In genomic region chr14:50343424-50343823, GRCh38 we compare ENCODE assay signal across 11 cellular contexts. TPM values are rescaled to one million over a fixed set of nuclear protein-coding genes. Genes with fewer than 3 reads are reported as not detected.
DNase-seq lines count a peak whose midpoint lies in the region; FAIRE-seq and TF ChIP-seq lines count a peak whose summit lies in the region.
"Had no signal": no experiment of that assay in that cellular context is flagged by ENCODE, and none has a peak within 500 bp of the region (broad histone marks: within the 10 kb centered on the region; RNA-seq: fewer than 3 reads in every experiment).

No MANE protein-coding gene starts in this region.

- H3K4me2 ChIP-seq in astrocyte (ENCODE audit: low read length) = no peak overlapping the region

- TF ChIP-seq POLR2A in GM12891 (IDR thresholded peaks at IDR 0.05; ENCODE audit: low read depth, low read length) = no peak

- no peak overlapping the region for H3K4me3 Mint-ChIP-seq in astrocyte (ENCODE audit: unreplicated experiment)
- H3K4me3 Mint-ChIP-seq in osteocyte (ENCODE audit: unreplicated experiment) = no peak overlapping the region
- H3K4me3 Mint-ChIP-seq: activated naive CD4-positive, alpha-beta T cell treated with anti-CD3 and anti-CD28 coated beads for 36 hours had no signal

- peaks cover 3% of the 10 kb centered on the region for H3K36me3 Mint-ChIP-seq in astrocyte (ENCODE audit: low read depth, unreplicated experiment)
- H3K36me3 Mint-ChIP-seq in osteocyte (ENCODE audit: unreplicated experiment) = no peaks in the 10 kb centered on the region

- no peak overlapping the region for H2AFZ ChIP-seq in astrocyte (ENCODE audit: low read depth, low read length)

- H4K20me1 ChIP-seq in astrocyte (ENCODE audit: insufficient read depth, low read length) = no peaks in the 10 kb centered on the region

- H3K9me3 ChIP-seq in left ventricle myocardium inferior (replicated peaks) = no peaks in the 10 kb centered on the region
- no peaks in the 10 kb centered on the region for H3K9me3 ChIP-seq in astrocyte (ENCODE audit: insufficient read depth, low read depth, low read length)
- H3K9me3 ChIP-seq: heart left ventricle, upper lobe of right lung had no signal

- no peaks in the 10 kb centered on the region for H3K79me2 ChIP-seq in astrocyte (ENCODE audit: insufficient read depth, low read length)

- H3K9me3 Mint-ChIP-seq in astrocyte (ENCODE audit: unreplicated experiment) (no peaks in the 10 kb centered on the region), osteocyte (ENCODE audit: unreplicated experiment) (no peaks in the 10 kb centered on the region)
- H3K9me3 Mint-ChIP-seq: activated naive CD4-positive, alpha-beta T cell treated with anti-CD3 and anti-CD28 coated beads for 36 hours had no signal

- H3K27ac Mint-ChIP-seq in astrocyte (ENCODE audit: unreplicated experiment) (peak overlapping the region; percentile 84), osteocyte (ENCODE audit: unreplicated experiment) (peak overlapping the region; percentile 92)
- H3K27ac Mint-ChIP-seq: activated naive CD4-positive, alpha-beta T cell treated with anti-CD3 and anti-CD28 coated beads for 36 hours had no signal

- intact Hi-C loops in left ventricle myocardium inferior (cut with micrococcal nuclease) (no loop called here), cardiac septum (cut with DNase I) (loop anchor here (5.0 kb wide), 1 partner anchor 54 kb away; the partner anchor contains the start of gene CDKL1)

- H3K27me3 Mint-ChIP-seq in astrocyte (ENCODE audit: low read depth, unreplicated experiment) = no peaks in the 10 kb centered on the region
- no peaks in the 10 kb centered on the region for H3K27me3 Mint-ChIP-seq in osteocyte (ENCODE audit: unreplicated experiment)

- H3K4me1 Mint-ChIP-seq in astrocyte (ENCODE audit: low read depth, unreplicated experiment) = peaks cover 46% of the 10 kb centered on the region
- H3K4me1 Mint-ChIP-seq in osteocyte (ENCODE audit: unreplicated experiment) = peaks cover 57% of the 10 kb centered on the region

- H3K4me1 ChIP-seq in left ventricle myocardium inferior (peaks cover 45% of the 10 kb centered on the region), astrocyte (ENCODE audit: insufficient read depth, low read length) (peaks cover 40% of the 10 kb centered on the region)

- no peak for FAIRE-seq in astrocyte (lab: Jason Lieb, UNC)
- no peak for FAIRE-seq in GM12891 (lab: Jason Lieb, UNC)

- DNase-seq in left ventricle myocardium inferior (no peak), cardiac septum (ENCODE audit: low spot score) (no peak), astrocyte (ENCODE audit: low read depth) (no peak), osteocyte (ENCODE audit: extremely low spot score, unreplicated experiment) (no peak), H7 (no peak), substantia nigra (lab: John Stamatoyannopoulos, UW) (no peak), Kasumi-1 (lab: John Stamatoyannopoulos, UW) (no peak), GM12891 (ENCODE audit: insufficient read length, low spot score) (no peak)
- DNase-seq: upper lobe of right lung had no signal

- TF ChIP-seq CTCF in left ventricle myocardium inferior (IDR thresholded peaks at IDR 0.05; ENCODE audit: borderline replicate concordance) (no peak), astrocyte (IDR thresholded peaks at IDR 0.05; ENCODE audit: insufficient read depth, low read depth, low read length) (no peak), osteocyte (IDR thresholded peaks at IDR 0.05) (no peak)

- H3K4me3 ChIP-seq in left ventricle myocardium inferior (no peak overlapping the region), astrocyte (ENCODE audit: insufficient read depth, low read depth, low read length) (no peak overlapping the region), H7 (ENCODE audit: insufficient read depth, low read depth, low read length) (no peak overlapping the region)
- H3K4me3 ChIP-seq: upper lobe of right lung had no signal

- no peak overlapping the region for H3K9ac ChIP-seq in astrocyte (ENCODE audit: low read length)

- H3K27me3 ChIP-seq in left ventricle myocardium inferior (ENCODE audit: low read depth) (no peaks in the 10 kb centered on the region), astrocyte (ENCODE audit: insufficient read depth, low read length) (no peaks in the 10 kb centered on the region), H7 (ENCODE audit: control insufficient read depth, insufficient read depth, low read length) (no peaks in the 10 kb centered on the region)
- H3K27me3 ChIP-seq: heart left ventricle, upper lobe of right lung had no signal

- no peaks in the 10 kb centered on the region for H3K36me3 ChIP-seq in left ventricle myocardium inferior
- no peaks in the 10 kb centered on the region for H3K36me3 ChIP-seq in astrocyte (ENCODE audit: insufficient read depth, low read length)
- no peaks in the 10 kb centered on the region for H3K36me3 ChIP-seq in H7 (replicated peaks; ENCODE audit: control insufficient read depth, insufficient read depth, low read length)

- peak overlapping the region; percentile 77 for H3K27ac ChIP-seq in left ventricle myocardium inferior (replicated peaks)
- no peak overlapping the region for H3K27ac ChIP-seq in astrocyte (ENCODE audit: low read depth, low read length)
- H3K27ac ChIP-seq in substantia nigra (ENCODE audit: low read depth, low read length, poor library complexity, severe bottlenecking) = no peak overlapping the region
- H3K27ac ChIP-seq: upper lobe of right lung had no signal

TF ChIP-seq in GM12891, 5 proteins besides CTCF, POLR2A, EP300 and RAD21:
- no peak for TF ChIP-seq SPI1 (IDR thresholded peaks at IDR 0.05; ENCODE audit: low read depth, low read length)

RNA-seq across cellular contexts. Expression of gene DMAC2L, which starts 31.3 kb away (rescaled TPM):
- 28.3 TPM for total RNA-seq in left ventricle myocardium inferior
- 29.3 TPM for total RNA-seq in cardiac septum
- 10.9 and 11.6 TPM in 2 replicates for total RNA-seq in astrocyte
- 17.7 and 21.7 TPM in 2 replicates for total RNA-seq in osteocyte
- 8.0 and 8.2 TPM in 2 replicates for total RNA-seq in H7 (2014; rRNA removed; shearing (Covaris generic))
- polyA plus RNA-seq in GM12891 (2012; ENCODE audit: low read depth, missing spikeins) = 18.4 TPM

RNA-seq across cellular contexts. Expression of gene L2HGDH, which starts 31.4 kb away (rescaled TPM):
- total RNA-seq in left ventricle myocardium inferior (11.3 TPM), cardiac septum (8.2 TPM), astrocyte (5.2 and 6.0 TPM in 2 replicates), osteocyte (4.2 and 6.5 TPM in 2 replicates)
- 17.4 and 18.2 TPM in 2 replicates for total RNA-seq in H7 (2014; rRNA removed; shearing (Covaris generic))
- 7.6 TPM for polyA plus RNA-seq in GM12891 (2012; ENCODE audit: low read depth, missing spikeins)

RNA-seq across cellular contexts. Expression of gene CDKL1, which starts 53.3 kb away (rescaled TPM):
- 1.3 TPM for total RNA-seq in left ventricle myocardium inferior
- 3.8 TPM for total RNA-seq in cardiac septum
- total RNA-seq in astrocyte = 5.4 and 5.9 TPM in 2 replicates
- 9.0 and 9.8 TPM in 2 replicates for total RNA-seq in osteocyte
- total RNA-seq in H7 (2014; rRNA removed; shearing (Covaris generic)) = 5.8 and 16.4 TPM in 2 replicates
- polyA plus RNA-seq in GM12891 (2012; ENCODE audit: low read depth, missing spikeins) = 5.6 TPM
